1 cellular context compared by ENCODE assay signal in genomic region chr18:49832221-49832647, GRCh38.
TF ChIP-seq lines count a peak whose summit lies in the region.

No MANE protein-coding gene starts in this region.

TF ChIP-seq in HepG2, 621 proteins besides CTCF, POLR2A, EP300 and RAD21 (continued from another document and continues in another):
- TF ChIP-seq STAT6 (CRISPR knock-in tag; IDR thresholded peaks at IDR 0.05; ENCODE audit: borderline replicate concordance) (0 out of 2 replicates have a peak, but pooled peaks have one; percentile 67), MXI1 (IDR thresholded peaks at IDR 0.05; ENCODE audit: borderline replicate concordance, low read depth, low read length) (0 out of 3 replicates have a peak, but pooled peaks have one; percentile 12), ZNF337 (CRISPR knock-in tag; IDR thresholded peaks at IDR 0.05; ENCODE audit: borderline replicate concordance, low read depth) (no peak), ZNF414 (CRISPR knock-in tag; IDR thresholded peaks at IDR 0.05) (peak; percentile 44; the same call in 1 of the 2 replicates), SALL1 (CRISPR knock-in tag; IDR thresholded peaks at IDR 0.05) (peak; percentile 83; the same call in 1 of the 2 replicates), HIC2 (CRISPR knock-in tag; IDR thresholded peaks at IDR 0.05; ENCODE audit: low read depth) (peak; percentile 40; the same call in 1 of the 2 replicates), ZNF317 (CRISPR knock-in tag; IDR thresholded peaks at IDR 0.05) (peak; percentile 71), ZMYM3 (CRISPR knock-in tag; IDR thresholded peaks at IDR 0.05) (peak; percentile 54), ZNF318 (CRISPR knock-in tag; IDR thresholded peaks at IDR 0.05) (no peak), ATF1 (CRISPR knock-in tag; IDR thresholded peaks at IDR 0.05) (0 out of 2 replicates have a peak, but pooled peaks have one; percentile 35), YEATS4 (CRISPR knock-in tag; IDR thresholded peaks at IDR 0.05; ENCODE audit: borderline replicate concordance) (no peak), ZKSCAN1 (IDR thresholded peaks at IDR 0.05; ENCODE audit: low read length) (peak; percentile 84), GPN1 (CRISPR knock-in tag; IDR thresholded peaks at IDR 0.05; ENCODE audit: borderline replicate concordance) (no peak), IRF2 (CRISPR knock-in tag; IDR thresholded peaks at IDR 0.05) (peak; percentile 73; the same call in 1 of the 2 replicates), ESRRA (CRISPR knock-in tag; IDR thresholded peaks at IDR 0.05; ENCODE audit: low read depth) (0 out of 2 replicates have a peak, but pooled peaks have one; percentile 32), CEBPZ (IDR thresholded peaks at IDR 0.05; ENCODE audit: low read length) (no peak), ZKSCAN5 (CRISPR knock-in tag; IDR thresholded peaks at IDR 0.05) (no peak), NR2F2 (IDR thresholded peaks at IDR 0.05; ENCODE audit: borderline replicate concordance, low read depth) (peak; percentile 92), GTF2F1 (IDR thresholded peaks at IDR 0.05; ENCODE audit: low read length) (no peak), POLR2AphosphoS5 (IDR thresholded peaks at IDR 0.05; ENCODE audit: low read depth, low read length) (no peak), SPEN (CRISPR knock-in tag; IDR thresholded peaks at IDR 0.05; ENCODE audit: low read depth) (no peak), ZNF124 (CRISPR knock-in tag; IDR thresholded peaks at IDR 0.05) (peak; percentile 69; the same call in 1 of the 2 replicates), ZNF704 (CRISPR knock-in tag; IDR thresholded peaks at IDR 0.05; ENCODE audit: borderline replicate concordance) (no peak), KDM6A (CRISPR knock-in tag; IDR thresholded peaks at IDR 0.05; ENCODE audit: low read depth) (peak; percentile 69; the same call in 1 of the 2 replicates), KDM3A (CRISPR knock-in tag; IDR thresholded peaks at IDR 0.05; ENCODE audit: low read depth) (0 out of 2 replicates have a peak, but pooled peaks have one; percentile 51), ZFP1 (CRISPR knock-in tag; IDR thresholded peaks at IDR 0.05) (0 out of 2 replicates have a peak, but pooled peaks have one; percentile 31), ZHX1 (CRISPR knock-in tag; IDR thresholded peaks at IDR 0.05; ENCODE audit: low read depth) (no peak; the same call in 1 of the 2 replicates), YEATS2 (CRISPR knock-in tag; IDR thresholded peaks at IDR 0.05; ENCODE audit: borderline replicate concordance) (peak; percentile 28; the same call in 1 of the 2 replicates), HMGA1 (CRISPR knock-in tag; conservative IDR thresholded peaks at IDR 0.05) (no peak), MED13 (CRISPR knock-in tag; IDR thresholded peaks at IDR 0.05) (no peak), FOXP1 (IDR thresholded peaks at IDR 0.05) (no peak), FOXP1 (CRISPR knock-in tag; IDR thresholded peaks at IDR 0.05) (peak; percentile 72), ELF1 (CRISPR knock-in tag; IDR thresholded peaks at IDR 0.05) (no peak; the same call in 1 of the 2 replicates), ZFY (CRISPR knock-in tag; IDR thresholded peaks at IDR 0.05) (no peak), ZBTB44 (CRISPR knock-in tag; IDR thresholded peaks at IDR 0.05) (no peak), GFI1 (CRISPR knock-in tag; IDR thresholded peaks at IDR 0.05; ENCODE audit: borderline replicate concordance) (peak; percentile 90)
